In the genomic region with DNA sequence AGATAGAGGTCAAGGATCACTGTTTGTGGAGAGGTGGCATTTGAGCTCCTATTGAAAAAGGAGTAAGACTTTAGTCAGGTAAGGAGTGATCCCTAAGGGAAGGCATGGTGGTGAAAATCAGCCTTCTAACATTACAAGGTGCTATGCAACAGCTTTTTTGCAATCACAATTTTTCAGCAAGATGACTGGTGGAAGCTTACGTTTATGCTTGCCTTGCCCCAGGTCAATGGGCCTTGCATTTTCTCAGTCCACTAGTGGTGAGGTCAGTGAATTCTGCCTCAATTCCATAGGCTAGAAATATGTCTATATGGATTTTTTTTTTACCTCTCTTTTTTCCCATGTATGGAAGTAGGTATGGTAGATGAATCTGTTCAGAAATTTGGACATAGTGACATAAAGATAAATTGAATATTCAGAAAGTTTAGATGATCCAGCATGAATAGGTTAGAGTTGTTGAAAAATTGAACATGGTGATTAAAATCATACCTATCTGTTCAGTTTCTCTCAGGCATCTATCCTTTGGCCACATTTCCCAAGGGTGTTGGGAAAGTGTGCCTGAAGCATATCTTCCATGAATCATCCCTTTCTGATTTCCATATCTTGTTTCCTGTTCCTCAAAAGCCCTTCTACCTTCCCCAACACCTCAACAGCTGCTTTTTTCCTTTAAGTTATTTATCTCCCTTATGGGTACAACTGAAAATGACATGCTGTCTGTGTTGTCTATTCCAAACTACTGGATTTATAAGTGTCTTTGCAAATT, we compare ENCODE assay signal across 18 cellular contexts.
A peak's percentile ranks its signal among the peaks of the same experiment; 100 is the strongest.
DNase-seq lines count a peak whose midpoint lies in the region; FAIRE-seq and TF ChIP-seq lines count a peak whose summit lies in the region.
"Had no signal": no experiment of that assay in that cellular context is flagged by ENCODE, and none has a peak within 500 bp of the region (broad histone marks: within the 10 kb centered on the region; RNA-seq: fewer than 3 reads in every experiment).

No MANE protein-coding gene starts in this region.

- H3K27ac Mint-ChIP-seq in neural crest cell (ENCODE audit: unreplicated experiment) (peak overlapping the region; percentile 92), chondrocyte (ENCODE audit: unreplicated experiment) (no peak overlapping the region)
- H3K27ac Mint-ChIP-seq: CD14-positive monocyte; CD4-positive, alpha-beta memory T cell had no signal

- no peak overlapping the region for H3K9ac ChIP-seq in kidney (ENCODE audit: low read length in 2 of 2)
- H3K9ac ChIP-seq: BLaER1 had no signal

- DNase-seq in ELR (ENCODE audit: low read depth), result peak; percentile 2
- peak; percentile 26 for DNase-seq in NCI-H526 treated with DMSO at 0.1 percent for 48 hours (lab: John Stamatoyannopoulos, UW)
- DNase-seq in bronchial epithelial cell (ENCODE audit: low read depth), result peak; percentile 69
- no peak for DNase-seq in neural crest cell (ENCODE audit: low read depth, low spot score)
- DNase-seq in kidney, result no peak
- no peak for DNase-seq in SKM-1 (lab: John Stamatoyannopoulos, UW; ENCODE audit: unreplicated experiment)
- DNase-seq in NCI-H2081 treated with DMSO at 0.1 percent for 48 hours (lab: John Stamatoyannopoulos, UW), result no peak
- DNase-seq in chondrocyte (ENCODE audit: low spot score), result no peak
- DNase-seq: 8988T; CD4-positive, alpha-beta memory T cell; DMS153; DMS79; GF-D8; H9 had no signal

- H3K27me3 ChIP-seq in bronchial epithelial cell (ENCODE audit: control insufficient read depth, insufficient read depth, low read length), result no peaks in the 10 kb centered on the region
- H3K27me3 ChIP-seq: BLaER1 had no signal

- peaks cover 65% of the 10 kb centered on the region for H3K4me1 Mint-ChIP-seq in neural crest cell
- H3K4me1 Mint-ChIP-seq in chondrocyte (ENCODE audit: low read depth), result no peaks in the 10 kb centered on the region
- H3K4me1 Mint-ChIP-seq: CD14-positive monocyte; CD4-positive, alpha-beta memory T cell had no signal

- H3K36me3 Mint-ChIP-seq in neural crest cell (ENCODE audit: low read depth) (peaks cover 3% of the 10 kb centered on the region), chondrocyte (ENCODE audit: low read depth) (no peaks in the 10 kb centered on the region)
- H3K36me3 Mint-ChIP-seq: CD14-positive monocyte; CD4-positive, alpha-beta memory T cell had no signal

- no peaks in the 10 kb centered on the region for H3K9me3 ChIP-seq in kidney (ENCODE audit: control insufficient read depth in 1 of 2, low read length in 2 of 2)
- H3K9me3 ChIP-seq: BLaER1 had no signal

- no peaks in the 10 kb centered on the region for H3K36me3 ChIP-seq in bronchial epithelial cell (ENCODE audit: control insufficient read depth, insufficient read depth, low read length)
- H3K36me3 ChIP-seq in kidney (ENCODE audit: control insufficient read depth in 1 of 2, insufficient read depth in 2 of 2, low read length in 2 of 2), result no peaks in the 10 kb centered on the region
- H3K36me3 ChIP-seq: BLaER1 had no signal

- H3K4me3 ChIP-seq in bronchial epithelial cell (ENCODE audit: low read depth, low read length) (no peak overlapping the region), kidney (ENCODE audit: low read length in 2 of 2) (no peak overlapping the region)
- H3K4me3 ChIP-seq: BLaER1 had no signal

- TF ChIP-seq CTCF in bronchial epithelial cell (IDR thresholded peaks at IDR 0.05; ENCODE audit: insufficient read depth, low read length, severe bottlenecking) (no peak), neural crest cell (conservative IDR thresholded peaks at IDR 0.05) (no peak), kidney (IDR thresholded peaks at IDR 0.05; ENCODE audit: borderline replicate concordance, extremely low read depth, insufficient read depth) (no peak), chondrocyte (IDR thresholded peaks at IDR 0.05) (no peak)

- H3K27ac ChIP-seq in kidney (ENCODE audit: low read depth in 2 of 2, low read length in 2 of 2), result no peak overlapping the region
- H3K27ac ChIP-seq: BLaER1 had no signal

- no peaks in the 10 kb centered on the region for H3K4me1 ChIP-seq in kidney (ENCODE audit: control insufficient read depth in 1 of 2, insufficient read depth in 1 of 2, low read depth in 1 of 2, low read length in 2 of 2)
- H3K4me1 ChIP-seq: BLaER1 had no signal

- H3K4me3 Mint-ChIP-seq in neural crest cell (no peak overlapping the region), chondrocyte (ENCODE audit: unreplicated experiment) (no peak overlapping the region)
- H3K4me3 Mint-ChIP-seq: CD14-positive monocyte; CD4-positive, alpha-beta memory T cell had no signal

- FAIRE-seq in bronchial epithelial cell (lab: Jason Lieb, UNC) (no peak), kidney (lab: Jason Lieb, UNC) (no peak)
- FAIRE-seq: H1, HTR-8/SVneo had no signal

- H3K27me3 Mint-ChIP-seq in neural crest cell (ENCODE audit: low read depth) (no peaks in the 10 kb centered on the region), chondrocyte (ENCODE audit: low read depth) (peaks cover 1% of the 10 kb centered on the region)
- H3K27me3 Mint-ChIP-seq: CD4-positive, alpha-beta memory T cell had no signal

- intact Hi-C loops in kidney (cut with DNase I), result no loop called here

- H3K9me3 Mint-ChIP-seq in neural crest cell, result peaks cover 6% of the 10 kb centered on the region
- peaks cover 3% of the 10 kb centered on the region for H3K9me3 Mint-ChIP-seq in chondrocyte (ENCODE audit: low read depth)
- H3K9me3 Mint-ChIP-seq: H9 had no signal

Comparison
In these comparisons a context has a peak if more than half of its experiments do, and no peak if none do; other contexts are left out.
1. DNase-seq: peak in ELR (single experiment), NCI-H526 treated with DMSO at 0.1 percent for 48 hours (single experiment) and bronchial epithelial cell (single experiment); none in neural crest cell (single experiment), kidney (single experiment), SKM-1 (single experiment), NCI-H2081 treated with DMSO at 0.1 percent for 48 hours (single experiment) and chondrocyte (single experiment).